In the genomic region with DNA sequence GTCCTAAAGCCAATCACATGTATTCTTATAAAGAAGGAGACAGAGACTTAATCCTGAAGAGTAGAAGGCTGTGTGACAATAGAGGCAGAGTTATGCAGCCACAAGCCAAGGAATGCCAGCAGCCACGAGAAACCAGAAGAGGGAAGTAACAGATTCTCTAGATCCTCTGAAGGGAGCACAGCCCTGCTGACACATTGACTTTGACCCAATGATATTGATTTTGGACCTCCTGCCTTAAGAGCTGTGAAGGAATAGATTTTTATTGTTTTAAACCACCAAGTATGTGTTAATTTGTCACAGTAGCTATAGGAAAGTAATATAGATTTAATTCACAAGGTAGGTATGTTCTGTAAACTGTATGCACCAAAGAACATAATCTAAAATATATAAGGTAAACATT, we compare ENCODE assay signal across 5 cellular contexts.
"Had no signal": no experiment of that assay in that cellular context is flagged by ENCODE, and none has a peak within 500 bp of the region (broad histone marks: within the 10 kb centered on the region; RNA-seq: fewer than 3 reads in every experiment).

No MANE protein-coding gene starts in this region.

- DNase-seq: H9, HCEC 1CT, KBM-7 had no signal

- ATAC-seq: GM23338, HepG2 had no signal
